In the genomic region with DNA sequence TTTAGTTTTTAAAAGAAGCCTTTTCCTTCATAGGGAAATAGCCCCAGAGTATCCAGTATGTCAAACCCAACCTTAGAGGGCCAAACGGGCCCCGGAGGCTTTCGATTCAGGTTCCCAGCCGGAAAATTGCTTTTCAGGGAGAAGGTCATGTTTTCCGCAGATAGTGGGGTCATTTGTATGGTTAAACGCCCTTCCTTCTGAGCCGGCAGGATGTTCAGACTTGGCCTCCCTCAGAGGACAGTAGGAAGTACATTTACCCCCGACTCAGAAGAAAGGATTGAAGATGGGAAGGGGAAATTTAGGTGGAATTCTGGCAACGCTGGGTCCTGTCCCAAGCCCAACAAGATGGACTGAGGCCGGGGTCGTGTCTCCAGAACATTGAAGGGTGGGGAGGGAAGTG, we compare ENCODE assay signal across 14 cellular contexts.
DNase-seq lines count a peak whose midpoint lies in the region; ATAC-seq and TF ChIP-seq lines count a peak whose summit lies in the region.
"Had no signal": no experiment of that assay in that cellular context is flagged by ENCODE, and none has a peak within 500 bp of the region (broad histone marks: within the 10 kb centered on the region; RNA-seq: fewer than 3 reads in every experiment).

No MANE protein-coding gene starts in this region.

- H3K4me1 ChIP-seq in mesenchymal stem cell (ENCODE audit: control insufficient read depth, insufficient read depth, low read depth, low read length) = peaks cover 33% of the 10 kb centered on the region

- peak overlapping the region; percentile 83 for H4K8ac ChIP-seq in mesenchymal stem cell (ENCODE audit: low read length)

- 30% methylated on average over 11 of the region's 11 CpGs for WGBS in mesenchymal stem cell

- H3K27ac Mint-ChIP-seq in brain = peak overlapping the region; percentile 46 to 92 (median 80)
- H3K27ac Mint-ChIP-seq: activated CD8-positive, alpha-beta T cell treated with anti-CD3 and anti-CD28 coated beads for 36 hours had no signal

- no peaks in the 10 kb centered on the region for H3K9me3 ChIP-seq in mesenchymal stem cell (ENCODE audit: control insufficient read depth, low read length)
- H3K9me3 ChIP-seq: HAP-1, mucosa of descending colon had no signal

- peak overlapping the region; percentile 99 for H2BK5ac ChIP-seq in mesenchymal stem cell (ENCODE audit: low read depth, low read length, poor library complexity, severe bottlenecking)

- no peak overlapping the region for H2AFZ ChIP-seq in mesenchymal stem cell (ENCODE audit: low read depth, low read length)

- H3K14ac ChIP-seq in mesenchymal stem cell (ENCODE audit: low read length in 2 of 2) = peak overlapping the region; percentile 5 to 44

- H2BK120ac ChIP-seq in mesenchymal stem cell (ENCODE audit: low read depth, low read length) = peak overlapping the region; percentile 98

- H4K91ac ChIP-seq in mesenchymal stem cell (ENCODE audit: low read length) = peak overlapping the region; percentile 88

- peak overlapping the region; percentile 100 for H3K27ac ChIP-seq in mesenchymal stem cell (ENCODE audit: low read length, poor library complexity, severe bottlenecking)
- H3K27ac ChIP-seq in substantia nigra (ENCODE audit: low read depth, low read length, poor library complexity, severe bottlenecking) = peak overlapping the region; percentile 75

- no peaks in the 10 kb centered on the region for H3K27me3 ChIP-seq in mesenchymal stem cell (ENCODE audit: control insufficient read depth in 1 of 2, insufficient read depth in 1 of 2, low read length in 2 of 2)

- DNase-seq in HT1080 (ENCODE audit: low read depth) (peak; percentile 20), mesenchymal stem cell (no peak), substantia nigra (lab: John Stamatoyannopoulos, UW) (no peak)
- DNase-seq: activated CD8-positive, alpha-beta T cell treated with anti-CD3 and anti-CD28 coated beads for 36 hours; mucosa of descending colon; NCI-H1417; RPMI8226; stimulated activated CD4-positive, alpha-beta T cell treated with anti-CD3 and anti-CD28 coated beads, Interleukin-4, amount 100 ng/mL, for 24 hours had no signal

- peak overlapping the region; percentile 82 to 94 for H3K4ac ChIP-seq in mesenchymal stem cell (ENCODE audit: low read depth in 1 of 2, low read length in 2 of 2)

- peak overlapping the region; percentile 92 to 94 for H2BK12ac ChIP-seq in mesenchymal stem cell (ENCODE audit: low read length in 2 of 2)

- H3K36me3 ChIP-seq in mesenchymal stem cell (ENCODE audit: control insufficient read depth in 1 of 2, insufficient read depth in 2 of 2, low read depth in 1 of 2, low read length in 2 of 2) = peaks cover 0 to 14% of the 10 kb centered on the region in 2 experiments
- H3K36me3 ChIP-seq: HAP-1 had no signal

- H3K27me3 Mint-ChIP-seq in brain = peaks cover 4% of the 10 kb centered on the region
- H3K27me3 Mint-ChIP-seq: activated CD8-positive, alpha-beta T cell treated with anti-CD3 and anti-CD28 coated beads for 36 hours had no signal

- H3K4me2 ChIP-seq in mesenchymal stem cell (ENCODE audit: low read length, poor library complexity, severe bottlenecking) = peak overlapping the region; percentile 49

- H3K4me1 Mint-ChIP-seq in brain = peaks cover 57% of the 10 kb centered on the region

- H2BK15ac ChIP-seq in mesenchymal stem cell (ENCODE audit: low read depth, poor library complexity, severe bottlenecking) = no peak overlapping the region

- no peaks in the 10 kb centered on the region for H3K9me3 Mint-ChIP-seq in brain
- H3K9me3 Mint-ChIP-seq: activated CD8-positive, alpha-beta T cell treated with anti-CD3 and anti-CD28 coated beads for 36 hours had no signal

- peaks cover 20% of the 10 kb centered on the region for H3K36me3 Mint-ChIP-seq in brain

- peaks cover 23% of the 10 kb centered on the region for H3K79me1 ChIP-seq in mesenchymal stem cell (replicated peaks; ENCODE audit: low read length, poor library complexity, severe bottlenecking)

- ATAC-seq in HG03521 (IDR thresholded peaks at IDR 0.05; ENCODE audit: unreplicated experiment) (no peak), HG03159 (IDR thresholded peaks at IDR 0.05; ENCODE audit: unreplicated experiment) (no peak), HG03175 (IDR thresholded peaks at IDR 0.05; ENCODE audit: unreplicated experiment) (no peak), GM19463 (IDR thresholded peaks at IDR 0.05; ENCODE audit: unreplicated experiment) (no peak)
- ATAC-seq: activated CD8-positive, alpha-beta T cell treated with anti-CD3 and anti-CD28 coated beads for 36 hours had no signal

- peak overlapping the region in 1 of 2 experiments; percentile 76 for H3K23ac ChIP-seq in mesenchymal stem cell (ENCODE audit: low read length in 2 of 2)

- peak overlapping the region; percentile 99 for H2AK5ac ChIP-seq in mesenchymal stem cell (ENCODE audit: low read length, severe bottlenecking)

- H3K4me3 Mint-ChIP-seq in brain = peak overlapping the region in 1 of 5 experiments; percentile 57
- H3K4me3 Mint-ChIP-seq: activated CD8-positive, alpha-beta T cell treated with anti-CD3 and anti-CD28 coated beads for 36 hours had no signal

- peak overlapping the region; percentile 80 for H3K9ac ChIP-seq in mesenchymal stem cell (ENCODE audit: low read length)

- no peak for TF ChIP-seq CTCF in brain (conservative IDR thresholded peaks at IDR 0.05)

- no peak overlapping the region for H3K4me3 ChIP-seq in mesenchymal stem cell (ENCODE audit: insufficient read depth in 1 of 2, low read depth in 1 of 2, low read length in 2 of 2)
- H3K4me3 ChIP-seq: HAP-1, mucosa of descending colon had no signal

- peak overlapping the region; percentile 74 to 86 for H3K18ac ChIP-seq in mesenchymal stem cell (ENCODE audit: low read depth in 1 of 2, low read length in 2 of 2)
